In the genomic region with DNA sequence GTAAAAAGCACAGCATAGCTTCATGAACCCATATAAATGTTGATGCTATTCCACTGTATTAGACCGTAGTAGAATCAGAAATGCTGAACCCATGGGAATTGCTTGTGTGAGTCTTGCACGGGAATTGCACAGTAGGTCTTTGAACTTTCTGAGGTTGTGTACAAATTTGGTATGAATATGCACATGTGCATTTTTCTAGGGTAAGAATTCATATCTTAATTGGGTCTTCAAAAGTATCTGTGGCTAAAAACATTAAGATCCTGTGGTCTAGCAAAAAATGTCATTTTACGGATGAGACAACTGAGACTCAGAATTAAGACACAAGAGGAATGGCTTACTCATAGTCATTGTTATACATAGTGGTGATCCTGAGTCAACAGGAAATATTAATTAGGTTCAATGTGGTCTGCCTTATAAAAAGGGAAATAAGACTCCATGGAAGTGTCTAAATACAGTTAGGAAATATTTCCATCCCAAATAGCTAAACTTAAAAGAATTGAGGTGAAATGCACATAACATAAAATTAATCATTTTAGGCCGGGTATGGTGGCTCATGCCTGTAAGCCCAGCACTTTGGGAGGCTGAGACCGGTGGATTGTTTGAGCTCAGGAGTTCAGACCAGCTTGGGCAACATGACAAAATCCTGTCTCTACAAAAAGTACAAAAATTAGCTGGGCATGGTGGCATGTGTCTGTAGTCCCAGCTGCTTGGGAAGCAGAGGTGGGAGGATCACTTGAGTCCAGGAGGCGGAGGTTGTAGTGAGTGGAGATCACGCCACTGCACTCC, we compare ENCODE assay signal across 11 cellular contexts. TPM values are rescaled to one million over a fixed set of nuclear protein-coding genes. Genes with fewer than 3 reads are reported as not detected.
DNase-seq lines count a peak whose midpoint lies in the region; FAIRE-seq and TF ChIP-seq lines count a peak whose summit lies in the region.
"Had no signal": no experiment of that assay in that cellular context is flagged by ENCODE, and none has a peak within 500 bp of the region (broad histone marks: within the 10 kb centered on the region; RNA-seq: fewer than 3 reads in every experiment).

No MANE protein-coding gene starts in this region.

- intact Hi-C loops in CD4-positive, alpha-beta memory T cell (cut with micrococcal nuclease): no loop called here

- no peak overlapping the region for H2BK15ac ChIP-seq in mesendoderm (replicated peaks; ENCODE audit: low read depth)

- TF ChIP-seq CTCF in Loucy (conservative IDR thresholded peaks at IDR 0.05; ENCODE audit: low read length) (no peak), bronchial epithelial cell (IDR thresholded peaks at IDR 0.05; ENCODE audit: insufficient read depth, low read length, severe bottlenecking) (no peak)

- no peak overlapping the region for H2BK5ac ChIP-seq in mesendoderm (ENCODE audit: low read length)

- H3K4me3 ChIP-seq in CD4-positive, alpha-beta memory T cell (ENCODE audit: low read length in 2 of 2): no peak overlapping the region
- H3K4me3 ChIP-seq in Loucy (ENCODE audit: low read length, poor library complexity, severe bottlenecking): no peak overlapping the region
- no peak overlapping the region for H3K4me3 ChIP-seq in bronchial epithelial cell (ENCODE audit: low read depth, low read length)
- no peak overlapping the region for H3K4me3 ChIP-seq in effector memory CD4-positive, alpha-beta T cell (ENCODE audit: insufficient read depth, low read depth, low read length, poor library complexity, severe bottlenecking)
- no peak overlapping the region for H3K4me3 ChIP-seq in mesendoderm (ENCODE audit: low read length)

- H3K9me2 ChIP-seq in Loucy (replicated peaks; ENCODE audit: low read depth, low read length): no peaks in the 10 kb centered on the region

- no peaks in the 10 kb centered on the region for H3F3A ChIP-seq in Loucy (ENCODE audit: low read depth)

- H3K36me3 ChIP-seq in CD4-positive, alpha-beta memory T cell (ENCODE audit: insufficient read depth, low read length): no peaks in the 10 kb centered on the region
- 0 out of 2 replicates have a peak, but pooled peaks cover 12% of the 10 kb centered on the region for H3K36me3 ChIP-seq in Loucy (ENCODE audit: insufficient read depth, low read length)
- H3K36me3 ChIP-seq in bronchial epithelial cell (ENCODE audit: control insufficient read depth, insufficient read depth, low read length): no peaks in the 10 kb centered on the region
- no peaks in the 10 kb centered on the region for H3K36me3 ChIP-seq in effector memory CD4-positive, alpha-beta T cell (ENCODE audit: control insufficient read depth, insufficient read depth, low read length)
- no peaks in the 10 kb centered on the region for H3K36me3 ChIP-seq in mesendoderm (ENCODE audit: control insufficient read depth, insufficient read depth, low read length)

- peaks cover 7 to 31% of the 10 kb centered on the region in 2 donors for H3K36me3 Mint-ChIP-seq in CD4-positive, alpha-beta memory T cell

- H3K27me3 Mint-ChIP-seq in CD4-positive, alpha-beta memory T cell: no peaks in the 10 kb centered on the region
- H3K27me3 Mint-ChIP-seq: activated CD4-positive, alpha-beta T cell treated with anti-CD3 and anti-CD28 coated beads, Interleukin-2, amount 10 ng/mL, durations not matched to agents 7 days and 5 days had no signal

- FAIRE-seq in bronchial epithelial cell (lab: Jason Lieb, UNC): no peak

- peaks cover 7% of the 10 kb centered on the region for H3K4me1 ChIP-seq in CD4-positive, alpha-beta memory T cell (ENCODE audit: insufficient read depth, low read length)
- H3K4me1 ChIP-seq in Loucy (ENCODE audit: insufficient read depth, low read length, poor library complexity, severe bottlenecking) (peaks cover 6% of the 10 kb centered on the region), mesendoderm (ENCODE audit: control insufficient read depth, low read depth, low read length) (no peaks in the 10 kb centered on the region)
- no peaks in the 10 kb centered on the region for H3K4me1 ChIP-seq in effector memory CD4-positive, alpha-beta T cell (ENCODE audit: control insufficient read depth, insufficient read depth, low read length, poor library complexity, severe bottlenecking)

- peaks cover 1% of the 10 kb centered on the region for H3K79me1 ChIP-seq in mesendoderm (ENCODE audit: low read length)

- H2BK120ac ChIP-seq in mesendoderm (ENCODE audit: low read depth, low read length): no peak overlapping the region

- no peak overlapping the region for H4K8ac ChIP-seq in mesendoderm (ENCODE audit: low read depth, low read length)

- peak overlapping the region in 4 of 7 donors; percentile 2 to 48 (median 23) for H3K27ac Mint-ChIP-seq in CD4-positive, alpha-beta memory T cell
- H3K27ac Mint-ChIP-seq: activated CD4-positive, alpha-beta T cell treated with anti-CD3 and anti-CD28 coated beads, Interleukin-2, amount 10 ng/mL, durations not matched to agents 7 days and 5 days had no signal

- no peak overlapping the region for H3K27ac ChIP-seq in CD4-positive, alpha-beta memory T cell (ENCODE audit: low read depth, low read length)
- no peak overlapping the region for H3K27ac ChIP-seq in effector memory CD4-positive, alpha-beta T cell (ENCODE audit: insufficient read depth, low read length, poor library complexity, severe bottlenecking)
- no peak overlapping the region for H3K27ac ChIP-seq in mesendoderm (ENCODE audit: low read depth, low read length)

- H3K4me2 ChIP-seq in Loucy (ENCODE audit: low read depth, low read length, poor library complexity, severe bottlenecking) (peak overlapping the region; percentile 1), mesendoderm (ENCODE audit: low read length) (no peak overlapping the region)

- H2AFZ ChIP-seq in Loucy (ENCODE audit: low read length): no peak overlapping the region

- no peak overlapping the region for H3K4ac ChIP-seq in mesendoderm (ENCODE audit: low read depth, low read length)

- H4K5ac ChIP-seq in mesendoderm (ENCODE audit: low read length): no peak overlapping the region

- H3K27me3 ChIP-seq in CD4-positive, alpha-beta memory T cell (ENCODE audit: insufficient read depth, low read length): no peaks in the 10 kb centered on the region
- H3K27me3 ChIP-seq in Loucy (ENCODE audit: insufficient read depth, low read length, poor library complexity, severe bottlenecking): no peaks in the 10 kb centered on the region
- H3K27me3 ChIP-seq in bronchial epithelial cell (ENCODE audit: control insufficient read depth, insufficient read depth, low read length): no peaks in the 10 kb centered on the region
- no peaks in the 10 kb centered on the region for H3K27me3 ChIP-seq in effector memory CD4-positive, alpha-beta T cell (replicated peaks; ENCODE audit: control insufficient read depth, insufficient read depth, low read length, poor library complexity, severe bottlenecking)
- H3K27me3 ChIP-seq in mesendoderm (ENCODE audit: insufficient read depth, low read length, poor library complexity): no peaks in the 10 kb centered on the region

- H3K79me2 ChIP-seq in Loucy (ENCODE audit: insufficient read depth, low read length) (peaks cover 96% of the 10 kb centered on the region), mesendoderm (ENCODE audit: control insufficient read depth, insufficient read depth, low read length) (peaks cover 53% of the 10 kb centered on the region)

- no peak overlapping the region for H3K9ac ChIP-seq in Loucy (ENCODE audit: low read depth, low read length, poor library complexity, severe bottlenecking)
- no peak overlapping the region for H3K9ac ChIP-seq in mesendoderm (ENCODE audit: low read length)

- POLR2A ChIA-PET in CD4-positive, alpha-beta memory T cell (lab: Charles Lee; ENCODE audit: partially characterized antibody): no interaction called here

- H4K20me1 ChIP-seq in Loucy (ENCODE audit: insufficient read depth, low read length, poor library complexity, severe bottlenecking): peaks cover 54% of the 10 kb centered on the region

- H2AK5ac ChIP-seq in mesendoderm (ENCODE audit: low read length): no peak overlapping the region

- H3K9me3 ChIP-seq in CD4-positive, alpha-beta memory T cell (ENCODE audit: control insufficient read depth in 1 of 2, low read length in 2 of 2): no peaks in the 10 kb centered on the region
- H3K9me3 ChIP-seq in Loucy (ENCODE audit: insufficient read depth, low read depth, low read length): no peaks in the 10 kb centered on the region
- no peaks in the 10 kb centered on the region for H3K9me3 ChIP-seq in effector memory CD4-positive, alpha-beta T cell (ENCODE audit: control insufficient read depth, low read length)

- no CpG with 5 or more reads among the region's 7 CpGs for WGBS in mesendoderm (ENCODE audit: extremely low coverage, insufficient coverage, low lambda C conversion rate)

- no peaks in the 10 kb centered on the region for H3K9me3 Mint-ChIP-seq in CD4-positive, alpha-beta memory T cell
- H3K9me3 Mint-ChIP-seq: activated CD4-positive, alpha-beta T cell treated with anti-CD3 and anti-CD28 coated beads, Interleukin-2, amount 10 ng/mL, durations not matched to agents 7 days and 5 days; neural crest cell had no signal

- no peak overlapping the region for H3K18ac ChIP-seq in mesendoderm (ENCODE audit: low read length)

- H3K56ac ChIP-seq in mesendoderm (ENCODE audit: low read length): no peak overlapping the region

- DNase-seq in CD4-positive, alpha-beta memory T cell: no peak
- DNase-seq in bronchial epithelial cell (ENCODE audit: low read depth): peak; percentile 69
- DNase-seq in myocyte (ENCODE audit: low read depth): peak; percentile 27
- DNase-seq in effector memory CD4-positive, alpha-beta T cell: no peak
- DNase-seq in mesendoderm: no peak
- no peak for DNase-seq in HUDEP-2 (lab: John Stamatoyannopoulos, UW; ENCODE audit: unreplicated experiment in 76 of 76)
- DNase-seq in NCI-H2107 treated with DMSO at 0.1 percent for 48 hours (lab: John Stamatoyannopoulos, UW; ENCODE audit: unreplicated experiment): no peak
- DNase-seq: activated CD4-positive, alpha-beta T cell treated with anti-CD3 and anti-CD28 coated beads, Interleukin-2, amount 10 ng/mL, durations not matched to agents 7 days and 5 days; NCI-H524 treated with DMSO at 0.1 percent for 48 hours had no signal

- no peak overlapping the region for H3K23ac ChIP-seq in mesendoderm (ENCODE audit: low read length)

- no peak overlapping the region for H3K4me3 Mint-ChIP-seq in CD4-positive, alpha-beta memory T cell
- H3K4me3 Mint-ChIP-seq: activated CD4-positive, alpha-beta T cell treated with anti-CD3 and anti-CD28 coated beads, Interleukin-2, amount 10 ng/mL, durations not matched to agents 7 days and 5 days; neural crest cell had no signal

- H3K4me1 Mint-ChIP-seq in CD4-positive, alpha-beta memory T cell: peaks cover 26 to 38% (median 31%) of the 10 kb centered on the region in 4 donors

- CTCF ChIA-PET in CD4-positive, alpha-beta memory T cell (lab: Charles Lee; ENCODE audit: partially characterized antibody): interaction anchor here (1.9 to 2.1 kb wide), 2 partner anchors 43 to 124 kb away, joined by 5 to 8 read pairs; no protein-coding TSS in a partner anchor

RNA-seq across cellular contexts. Expression of gene TAOK1, which starts 22.8 kb away (rescaled TPM):
- 10 to 100 TPM; 71.2 to 72.0 TPM for total RNA-seq in CD4-positive, alpha-beta memory T cell
- polyA plus RNA-seq in CD4-positive, alpha-beta memory T cell: 1 to 10 TPM; 3.9 to 4.1 TPM
- total RNA-seq in bronchial epithelial cell (32.1 and 42.2 TPM in 2 replicates), myocyte (45.5 and 45.8 TPM in 2 replicates)
- polyA plus RNA-seq in myocyte (2012): 12.4 TPM
- polyA plus RNA-seq in mesendoderm (2013, experiment 1 of 2): 21.1 TPM
- polyA plus RNA-seq in mesendoderm (2013, experiment 2 of 2): 21.2 TPM

Comparison
In these comparisons a context has a peak if more than half of its experiments do, and no peak if none do; other contexts are left out.
1. DNase-seq: peak in bronchial epithelial cell (single experiment) and myocyte (single experiment); none in CD4-positive, alpha-beta memory T cell (0 of 5), effector memory CD4-positive, alpha-beta T cell (0 of 3), mesendoderm (single experiment), HUDEP-2 (0 of 76) and NCI-H2107 treated with DMSO at 0.1 percent for 48 hours (single experiment).